Comparison of ENCODE assay signal across 8 cellular contexts in genomic region chr3:53252947-53253322, GRCh38. TPM values are rescaled to one million over a fixed set of nuclear protein-coding genes. Genes with fewer than 3 reads are reported as not detected.
DNase-seq lines count a peak whose midpoint lies in the region; ATAC-seq and TF ChIP-seq lines count a peak whose summit lies in the region.
"Not testable (repeated sequence)": the region's sequence is repeated elsewhere in the genome, so short reads cannot be mapped to it uniquely, and the experiment has no call there.

No MANE protein-coding gene starts in this region.

- H2AFZ ChIP-seq in SU-DHL-6 (ENCODE audit: low read depth, low read length, severe bottlenecking) = not testable (repeated sequence)

- H3K9ac ChIP-seq in SU-DHL-6 (ENCODE audit: low read length) = peak overlapping the region; percentile 95; the same call in 1 of the 2 replicates

- H3K27ac Mint-ChIP-seq in HFFc6 = peak overlapping the region; percentile 67; the same call in 1 of the 2 replicates
- not testable (repeated sequence) for H3K27ac Mint-ChIP-seq in activated naive CD4-positive, alpha-beta T cell treated with anti-CD3 and anti-CD28 coated beads for 36 hours; stimulated activated naive B cell treated with anti-CD40 and anti-IgM and Interleukin-4, amounts not matched to agents 10 μg/mL and 1 μg/mL and 100 μg/mL, for 72 hours
- H3K27ac Mint-ChIP-seq in naive B cell = peak overlapping the region in 2 of 6 donors; percentile 76 to 80

- not testable (repeated sequence) for H3K9me3 Mint-ChIP-seq in HFFc6; activated naive CD4-positive, alpha-beta T cell treated with anti-CD3 and anti-CD28 coated beads for 36 hours; naive B cell; stimulated activated naive B cell treated with anti-CD40 and anti-IgM and Interleukin-4, amounts not matched to agents 10 μg/mL and 1 μg/mL and 100 μg/mL, for 72 hours

- peaks cover 37% of the 10 kb centered on the region for H3K36me3 Mint-ChIP-seq in HFFc6 (ENCODE audit: low read depth)
- peaks cover 15% of the 10 kb centered on the region for H3K36me3 Mint-ChIP-seq in activated naive CD4-positive, alpha-beta T cell treated with anti-CD3 and anti-CD28 coated beads for 36 hours (ENCODE audit: low read depth)
- H3K36me3 Mint-ChIP-seq in naive B cell = not testable (repeated sequence)
- peaks cover 11 to 32% of the 10 kb centered on the region in 2 donors for H3K36me3 Mint-ChIP-seq in stimulated activated naive B cell treated with anti-CD40 and anti-IgM and Interleukin-4, amounts not matched to agents 10 μg/mL and 1 μg/mL and 100 μg/mL, for 72 hours

- H3K27me3 ChIP-seq in SU-DHL-6 (ENCODE audit: low read length) = not testable (repeated sequence)

- CTCF ChIA-PET in activated naive CD4-positive, alpha-beta T cell treated with anti-CD3 and anti-CD28 coated beads for 36 hours (lab: Charles Lee) = interaction anchor here (0.9 to 1.4 kb wide), 2 partner anchors 32 to 56 kb away, joined by 3 read pairs; no protein-coding TSS in a partner anchor

- peak overlapping the region; percentile 79 for H3K4me2 ChIP-seq in SU-DHL-6 (ENCODE audit: low read depth, low read length, poor library complexity, severe bottlenecking)

- H4K20me1 ChIP-seq in SU-DHL-6 (ENCODE audit: low read depth, low read length) = peaks cover 12% of the 10 kb centered on the region; the same call in 1 of the 2 replicates

- not testable (repeated sequence) for DNase-seq in HFFc6; activated naive CD4-positive, alpha-beta T cell treated with anti-CD3 and anti-CD28 coated beads for 36 hours; cardiac fibroblast (ENCODE audit: low read depth in 2 of 2); naive B cell; stimulated activated naive B cell treated with anti-CD40 and anti-IgM and Interleukin-4, amounts not matched to agents 10 μg/mL and 1 μg/mL and 100 μg/mL, for 72 hours
- peak; percentile 3 for DNase-seq in left cardiac atrium

- H3K27ac ChIP-seq in C4-2B = peak overlapping the region; percentile 95
- H3K27ac ChIP-seq in SU-DHL-6 (ENCODE audit: low read depth, low read length) = not testable (repeated sequence)

- peaks cover 77% of the 10 kb centered on the region for H3K79me2 ChIP-seq in SU-DHL-6 (ENCODE audit: insufficient read depth, low read length)

- not testable (repeated sequence) for TF ChIP-seq CTCF in C4-2B (conservative IDR thresholded peaks at IDR 0.05); HFFc6 (IDR thresholded peaks at IDR 0.05); SU-DHL-6 (IDR thresholded peaks at IDR 0.05; ENCODE audit: insufficient read depth, low read length, poor library complexity, severe bottlenecking); cardiac fibroblast (IDR thresholded peaks at IDR 0.05; ENCODE audit: low read depth, low read length)

- H3K4me1 Mint-ChIP-seq in HFFc6 (ENCODE audit: low read depth) (peaks cover 52% of the 10 kb centered on the region), naive B cell (peaks cover 41 to 72% (median 66%) of the 10 kb centered on the region in 3 donors)
- H3K4me1 Mint-ChIP-seq in activated naive CD4-positive, alpha-beta T cell treated with anti-CD3 and anti-CD28 coated beads for 36 hours (ENCODE audit: low read depth) = peaks cover 55% of the 10 kb centered on the region
- peaks cover 34 to 65% of the 10 kb centered on the region in 2 donors for H3K4me1 Mint-ChIP-seq in stimulated activated naive B cell treated with anti-CD40 and anti-IgM and Interleukin-4, amounts not matched to agents 10 μg/mL and 1 μg/mL and 100 μg/mL, for 72 hours

- H3K27me3 Mint-ChIP-seq in HFFc6 (ENCODE audit: insufficient read depth); activated naive CD4-positive, alpha-beta T cell treated with anti-CD3 and anti-CD28 coated beads for 36 hours (ENCODE audit: low read depth); naive B cell; stimulated activated naive B cell treated with anti-CD40 and anti-IgM and Interleukin-4, amounts not matched to agents 10 μg/mL and 1 μg/mL and 100 μg/mL, for 72 hours: not testable (repeated sequence)

- H3K4me3 ChIP-seq in SU-DHL-6 (ENCODE audit: insufficient read depth, low read length, poor library complexity, severe bottlenecking) = not testable (repeated sequence)
- H3K4me3 ChIP-seq in cardiac fibroblast (replicated peaks in 1 of 2; ENCODE audit: low read depth in 2 of 2, low read length in 2 of 2) = peak overlapping the region; percentile 14 to 18

- peak overlapping the region; percentile 97 for H3K4me3 Mint-ChIP-seq in HFFc6
- peak overlapping the region; percentile 36 for H3K4me3 Mint-ChIP-seq in activated naive CD4-positive, alpha-beta T cell treated with anti-CD3 and anti-CD28 coated beads for 36 hours
- peak overlapping the region in 6 of 8 donors; percentile 16 to 80 (median 46) for H3K4me3 Mint-ChIP-seq in naive B cell
- peak overlapping the region; percentile 73 to 99 for H3K4me3 Mint-ChIP-seq in stimulated activated naive B cell treated with anti-CD40 and anti-IgM and Interleukin-4, amounts not matched to agents 10 μg/mL and 1 μg/mL and 100 μg/mL, for 72 hours

- not testable (repeated sequence) for ATAC-seq in left cardiac atrium; naive B cell (ENCODE audit: low read depth in 2 of 2); stimulated activated naive B cell treated with anti-CD40 and anti-IgM and Interleukin-4, amounts not matched to agents 10 μg/mL and 1 μg/mL and 100 μg/mL, for 72 hours (replicated peaks)

- H3K36me3 ChIP-seq in SU-DHL-6 (ENCODE audit: low read length) = not testable (repeated sequence)

- H3F3A ChIP-seq in SU-DHL-6 (ENCODE audit: insufficient read depth) = not testable (repeated sequence)

- intact Hi-C loops in activated naive CD4-positive, alpha-beta T cell treated with anti-CD3 and anti-CD28 coated beads for 36 hours (cut with micrococcal nuclease); left cardiac atrium (cut with DNase I): not testable (repeated sequence)

- H3K9me3 ChIP-seq in SU-DHL-6 (ENCODE audit: insufficient read depth, low read length) = not testable (repeated sequence)

- not testable (repeated sequence) for H3K9me2 ChIP-seq in SU-DHL-6 (replicated peaks; ENCODE audit: insufficient read depth, low read length)

RNA-seq across cellular contexts. Expression of gene TKT, which starts 2.9 kb away (rescaled TPM):
- 100 to 1,000 TPM; 335 to 562 (median 471) TPM for total RNA-seq in HFFc6 (2021; fragmentation: NEBNext Ultra II Directional; extraction: Animal tissue kit (Norgen Biotek cat#: 25700))
- total RNA-seq in activated naive CD4-positive, alpha-beta T cell treated with anti-CD3 and anti-CD28 coated beads for 36 hours = 100 to 1,000 TPM; 316 to 322 TPM
- total RNA-seq in left cardiac atrium = 10 to 100 TPM; 91.0 to 92.4 TPM
- polyA plus RNA-seq in naive B cell (ENCODE audit: low read depth in 6 of 6) = 10 to 100 TPM; 33.0 to 52.9 (median 45.9) TPM

Comparison
In these comparisons a context has a peak if more than half of its experiments do, and no peak if none do; other contexts are left out.
1. H3K4me3 Mint-ChIP-seq: peak in every context shown above with its lines; median percentile 97 in HFFc6; 86 in stimulated activated naive B cell treated with anti-CD40 and anti-IgM and Interleukin-4, amounts not matched to agents 10 μg/mL and 1 μg/mL and 100 μg/mL, for 72 hours; 46 in naive B cell; 36 in activated naive CD4-positive, alpha-beta T cell treated with anti-CD3 and anti-CD28 coated beads for 36 hours.